8 cellular contexts compared by ENCODE assay signal in genomic region chr3:170128259-170128976, GRCh38. TPM values are rescaled to one million over a fixed set of nuclear protein-coding genes. Genes with fewer than 3 reads are reported as not detected.
A peak's percentile ranks its signal among the peaks of the same experiment; 100 is the strongest.
DNase-seq lines count a peak whose midpoint lies in the region; ATAC-seq, FAIRE-seq and TF ChIP-seq lines count a peak whose summit lies in the region.

No MANE protein-coding gene starts in this region.

- WGBS in body of pancreas, 2 donors = 68 to 82% methylated on average over 4 of the region's 4 CpGs

- peaks cover 15% of the 10 kb centered on the region for H4K20me1 ChIP-seq in BLaER1

- H3K27me3 Mint-ChIP-seq in progenitor cell of endocrine pancreas = no peaks in the 10 kb centered on the region

- H3K27me3 ChIP-seq in BLaER1 (no peaks in the 10 kb centered on the region), SJCRH30 (no peaks in the 10 kb centered on the region), body of pancreas (no peaks in the 10 kb centered on the region)

- H3K9me3 ChIP-seq in BLaER1 (peaks cover 13% of the 10 kb centered on the region), SJCRH30 (replicated peaks) (0 out of 2 replicates have a peak, but pooled peaks cover 4% of the 10 kb centered on the region), body of pancreas (no peaks in the 10 kb centered on the region), kidney (ENCODE audit: control insufficient read depth in 1 of 2, low read length in 2 of 2) (peaks cover 0 to 4% of the 10 kb centered on the region in 2 donors)

- H3K4me1 Mint-ChIP-seq in progenitor cell of endocrine pancreas (ENCODE audit: low read depth) = no peaks in the 10 kb centered on the region

- H3K36me3 Mint-ChIP-seq in progenitor cell of endocrine pancreas (ENCODE audit: insufficient read depth) = peaks cover 17% of the 10 kb centered on the region

- peak overlapping the region; percentile 68 for H3K4me2 ChIP-seq in BLaER1

- H3K27ac ChIP-seq in BLaER1 = peak overlapping the region; percentile 38
- peak overlapping the region; percentile 36 for H3K27ac ChIP-seq in SJCRH30
- H3K27ac ChIP-seq in body of pancreas = no peak overlapping the region
- H3K27ac ChIP-seq in kidney (ENCODE audit: low read depth in 2 of 2, low read length in 2 of 2) = no peak overlapping the region

- DNase-seq in GM19239 (ENCODE audit: insufficient read length, low spot score) (peak; percentile 42), SJCRH30 (peak; percentile 22 to 48), progenitor cell of endocrine pancreas (ENCODE audit: low spot score, unreplicated experiment) (no peak), body of pancreas (no peak), kidney (no peak), cerebellum (ENCODE audit: low spot score) (no peak)

- no peak overlapping the region for H3K4me3 Mint-ChIP-seq in progenitor cell of endocrine pancreas (ENCODE audit: low read depth)

- intact Hi-C loops in body of pancreas (cut with DNase I) = no loop called here
- intact Hi-C loops in kidney (cut with DNase I) = no loop called here

- TF ChIP-seq POLR2A in body of pancreas (IDR thresholded peaks at IDR 0.05) = no peak

- no peak overlapping the region for H3K9ac ChIP-seq in BLaER1
- no peak overlapping the region for H3K9ac ChIP-seq in kidney (ENCODE audit: low read length in 2 of 2)

- H3K36me3 ChIP-seq in BLaER1 (peaks cover 38% of the 10 kb centered on the region), SJCRH30 (peaks cover 39% of the 10 kb centered on the region), body of pancreas (replicated peaks in 1 of 2; ENCODE audit: insufficient read depth in 1 of 2, low read depth in 2 of 2) (peaks cover 10 to 11% of the 10 kb centered on the region in 2 donors), kidney (ENCODE audit: control insufficient read depth in 1 of 2, insufficient read depth in 2 of 2, low read length in 2 of 2) (peaks cover 14 to 22% of the 10 kb centered on the region in 2 donors)

- FAIRE-seq in GM19239 (lab: Jason Lieb, UNC) (peak; percentile 99), kidney (lab: Jason Lieb, UNC) (no peak)

- peaks cover 31% of the 10 kb centered on the region for H3K4me1 ChIP-seq in BLaER1
- peaks cover 3% of the 10 kb centered on the region; the same call in 1 of the 2 replicates for H3K4me1 ChIP-seq in SJCRH30
- no peaks in the 10 kb centered on the region for H3K4me1 ChIP-seq in body of pancreas
- peaks cover 0 to 2% of the 10 kb centered on the region in 2 donors for H3K4me1 ChIP-seq in kidney (ENCODE audit: control insufficient read depth in 1 of 2, insufficient read depth in 1 of 2, low read depth in 1 of 2, low read length in 2 of 2)

- H3K4me3 ChIP-seq in BLaER1 = 0 out of 2 replicates have a peak overlapping the region, but pooled peaks have one; percentile 12
- no peak overlapping the region for H3K4me3 ChIP-seq in SJCRH30
- no peak overlapping the region for H3K4me3 ChIP-seq in body of pancreas
- H3K4me3 ChIP-seq in kidney (ENCODE audit: low read length in 2 of 2) = no peak overlapping the region

- TF ChIP-seq CTCF in progenitor cell of endocrine pancreas (IDR thresholded peaks at IDR 0.05; ENCODE audit: unreplicated experiment) = no peak
- TF ChIP-seq CTCF in body of pancreas (IDR thresholded peaks at IDR 0.05) = no peak
- TF ChIP-seq CTCF in kidney (IDR thresholded peaks at IDR 0.05; ENCODE audit: borderline replicate concordance, extremely low read depth, insufficient read depth) = no peak

- peak overlapping the region; percentile 78 for H3K27ac Mint-ChIP-seq in progenitor cell of endocrine pancreas

- H3K9me3 Mint-ChIP-seq in progenitor cell of endocrine pancreas (ENCODE audit: low read depth) = no peaks in the 10 kb centered on the region

- ATAC-seq in HG03108 (IDR thresholded peaks at IDR 0.05; ENCODE audit: unreplicated experiment) = peak; percentile 78
- ATAC-seq in body of pancreas = no peak

RNA-seq across cellular contexts. Expression of gene PHC3, which starts 53.1 kb away (rescaled TPM):
- total RNA-seq in SJCRH30 (2014; rRNA removed; shearing (Covaris generic)) = 29.8 and 33.2 TPM in 2 replicates
- 57.5 and 71.8 TPM in 2 replicates for total RNA-seq in progenitor cell of endocrine pancreas
- total RNA-seq in body of pancreas = 10 to 100 TPM; 34.8 to 58.7 TPM
- total RNA-seq in kidney = 85.6 TPM
- polyA plus RNA-seq in kidney (ENCODE audit: insufficient read depth, low read depth, low replicate concordance) = 3.6 TPM
- total RNA-seq in cerebellum = 69.7 TPM

Comparison
In these comparisons a context has a peak if more than half of its experiments do, and no peak if none do; other contexts are left out.
1. H3K27ac ChIP-seq: peak in BLaER1 (single experiment) and SJCRH30 (single experiment); none in body of pancreas (0 of 4) and kidney (0 of 2).
2. DNase-seq: peak in GM19239 (single experiment) and SJCRH30 (2 of 2); none in progenitor cell of endocrine pancreas (single experiment), body of pancreas (0 of 4), kidney (single experiment) and cerebellum (single experiment).